In the genomic region with DNA sequence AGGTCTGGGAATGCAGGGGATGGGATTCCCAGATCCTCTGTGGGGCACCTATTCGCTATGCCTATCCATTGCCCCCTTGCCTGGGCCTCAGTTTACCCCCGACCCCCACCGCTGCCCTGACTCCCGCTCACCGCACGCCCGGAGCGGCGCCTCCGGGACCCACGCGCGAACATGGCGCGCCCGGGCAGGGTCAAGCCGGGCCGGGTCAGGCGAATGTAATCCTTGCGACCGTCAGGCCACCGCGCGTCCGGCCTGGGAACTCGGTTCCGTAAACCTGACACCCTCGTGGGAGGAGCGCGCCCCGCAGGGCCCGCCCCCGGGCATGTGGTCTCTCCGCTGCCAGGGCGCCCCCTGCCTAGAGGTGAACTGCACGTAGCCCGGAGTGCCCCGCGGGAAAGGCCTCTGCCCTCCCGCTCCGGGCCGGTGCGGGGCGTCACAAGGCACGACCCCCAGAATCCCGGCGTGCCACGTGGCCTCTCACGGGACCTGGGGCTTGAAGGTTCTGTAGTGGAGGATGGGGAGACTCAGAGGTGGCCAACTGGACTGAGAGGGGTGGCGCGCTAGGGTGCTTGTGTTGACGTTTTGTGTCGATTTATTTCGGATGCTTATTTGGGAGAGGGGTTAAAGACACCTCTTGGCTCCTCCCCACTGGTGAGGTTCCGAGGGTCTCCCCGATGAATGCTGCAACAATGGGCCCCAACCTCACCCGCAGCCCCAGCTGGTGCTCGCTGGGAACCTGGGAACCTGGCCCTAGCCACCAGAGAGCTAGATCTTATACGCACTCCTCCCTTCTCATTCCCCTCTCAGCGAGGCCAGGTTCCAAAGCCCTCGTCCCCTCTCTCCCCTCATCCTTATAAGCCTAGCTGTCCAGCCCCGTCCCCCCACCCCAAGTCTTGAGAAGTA, we compare ENCODE assay signal across 1 cellular context.
A peak's percentile ranks its signal among the peaks of the same experiment; 100 is the strongest.
TF ChIP-seq lines count a peak whose summit lies in the region.

A gene with protein sequence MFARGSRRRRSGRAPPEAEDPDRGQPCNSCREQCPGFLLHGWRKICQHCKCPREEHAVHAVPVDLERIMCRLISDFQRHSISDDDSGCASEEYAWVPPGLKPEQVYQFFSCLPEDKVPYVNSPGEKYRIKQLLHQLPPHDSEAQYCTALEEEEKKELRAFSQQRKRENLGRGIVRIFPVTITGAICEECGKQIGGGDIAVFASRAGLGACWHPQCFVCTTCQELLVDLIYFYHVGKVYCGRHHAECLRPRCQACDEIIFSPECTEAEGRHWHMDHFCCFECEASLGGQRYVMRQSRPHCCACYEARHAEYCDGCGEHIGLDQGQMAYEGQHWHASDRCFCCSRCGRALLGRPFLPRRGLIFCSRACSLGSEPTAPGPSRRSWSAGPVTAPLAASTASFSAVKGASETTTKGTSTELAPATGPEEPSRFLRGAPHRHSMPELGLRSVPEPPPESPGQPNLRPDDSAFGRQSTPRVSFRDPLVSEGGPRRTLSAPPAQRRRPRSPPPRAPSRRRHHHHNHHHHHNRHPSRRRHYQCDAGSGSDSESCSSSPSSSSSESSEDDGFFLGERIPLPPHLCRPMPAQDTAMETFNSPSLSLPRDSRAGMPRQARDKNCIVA (minus strand): TSS at position 249 of the 903 bp plus-strand sequence. CDS start 76 bp downstream, at position 173.

TF ChIP-seq in GM12878, 131 proteins besides CTCF, POLR2A, EP300 and RAD21 (continued from another document and continues in another):
- TF ChIP-seq, protein P1, sequence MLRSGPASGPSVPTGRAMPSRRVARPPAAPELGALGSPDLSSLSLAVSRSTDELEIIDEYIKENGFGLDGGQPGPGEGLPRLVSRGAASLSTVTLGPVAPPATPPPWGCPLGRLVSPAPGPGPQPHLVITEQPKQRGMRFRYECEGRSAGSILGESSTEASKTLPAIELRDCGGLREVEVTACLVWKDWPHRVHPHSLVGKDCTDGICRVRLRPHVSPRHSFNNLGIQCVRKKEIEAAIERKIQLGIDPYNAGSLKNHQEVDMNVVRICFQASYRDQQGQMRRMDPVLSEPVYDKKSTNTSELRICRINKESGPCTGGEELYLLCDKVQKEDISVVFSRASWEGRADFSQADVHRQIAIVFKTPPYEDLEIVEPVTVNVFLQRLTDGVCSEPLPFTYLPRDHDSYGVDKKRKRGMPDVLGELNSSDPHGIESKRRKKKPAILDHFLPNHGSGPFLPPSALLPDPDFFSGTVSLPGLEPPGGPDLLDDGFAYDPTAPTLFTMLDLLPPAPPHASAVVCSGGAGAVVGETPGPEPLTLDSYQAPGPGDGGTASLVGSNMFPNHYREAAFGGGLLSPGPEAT (IDR thresholded peaks at IDR 0.05; ENCODE audit: low read depth), result no peak
- TF ChIP-seq RUNX3 (IDR thresholded peaks at IDR 0.05; ENCODE audit: low read length) (peak; percentile 42), HDAC6 (IDR thresholded peaks at IDR 0.05; ENCODE audit: unreplicated experiment) (no peak), TCF3 (IDR thresholded peaks at IDR 0.05; ENCODE audit: borderline replicate concordance, insufficient read depth, low read depth, low read length) (no peak), CHD1 (IDR thresholded peaks at IDR 0.05; ENCODE audit: low read depth, low read length) (no peak), CHD4 (IDR thresholded peaks at IDR 0.05) (no peak), NR2C1 (IDR thresholded peaks at IDR 0.05) (no peak), BACH1 (IDR thresholded peaks at IDR 0.05; ENCODE audit: borderline replicate concordance) (peak; percentile 39; the same call in 1 of the 2 replicates), SPI1 (IDR thresholded peaks at IDR 0.05; ENCODE audit: borderline replicate concordance, insufficient read depth, low read depth, low read length) (no peak), POLR2AphosphoS5 (IDR thresholded peaks at IDR 0.05; ENCODE audit: low read length) (0 out of 2 replicates have a peak, but pooled peaks have one; percentile 38), NR2C2 (IDR thresholded peaks at IDR 0.05; ENCODE audit: borderline replicate concordance, control insufficient read depth, insufficient read length, low read depth) (no peak), NRF1 (conservative IDR thresholded peaks at IDR 0.05; ENCODE audit: low read depth, low read length) (no peak), RBBP5 (conservative IDR thresholded peaks at IDR 0.05) (no peak), CBX5 (IDR thresholded peaks at IDR 0.05; ENCODE audit: low read depth) (no peak), IRF4 (IDR thresholded peaks at IDR 0.05; ENCODE audit: low read depth, low read length) (no peak), RCOR1 (conservative IDR thresholded peaks at IDR 0.05; ENCODE audit: low read depth, low read length) (no peak), CREM (IDR thresholded peaks at IDR 0.05; ENCODE audit: low read depth) (no peak), ZSCAN29 (IDR thresholded peaks at IDR 0.05) (no peak)
- TF ChIP-seq, protein P2, sequence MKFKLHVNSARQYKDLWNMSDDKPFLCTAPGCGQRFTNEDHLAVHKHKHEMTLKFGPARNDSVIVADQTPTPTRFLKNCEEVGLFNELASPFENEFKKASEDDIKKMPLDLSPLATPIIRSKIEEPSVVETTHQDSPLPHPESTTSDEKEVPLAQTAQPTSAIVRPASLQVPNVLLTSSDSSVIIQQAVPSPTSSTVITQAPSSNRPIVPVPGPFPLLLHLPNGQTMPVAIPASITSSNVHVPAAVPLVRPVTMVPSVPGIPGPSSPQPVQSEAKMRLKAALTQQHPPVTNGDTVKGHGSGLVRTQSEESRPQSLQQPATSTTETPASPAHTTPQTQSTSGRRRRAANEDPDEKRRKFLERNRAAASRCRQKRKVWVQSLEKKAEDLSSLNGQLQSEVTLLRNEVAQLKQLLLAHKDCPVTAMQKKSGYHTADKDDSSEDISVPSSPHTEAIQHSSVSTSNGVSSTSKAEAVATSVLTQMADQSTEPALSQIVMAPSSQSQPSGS (IDR thresholded peaks at IDR 0.05; ENCODE audit: low read length), result no peak
- TF ChIP-seq, protein P3, sequence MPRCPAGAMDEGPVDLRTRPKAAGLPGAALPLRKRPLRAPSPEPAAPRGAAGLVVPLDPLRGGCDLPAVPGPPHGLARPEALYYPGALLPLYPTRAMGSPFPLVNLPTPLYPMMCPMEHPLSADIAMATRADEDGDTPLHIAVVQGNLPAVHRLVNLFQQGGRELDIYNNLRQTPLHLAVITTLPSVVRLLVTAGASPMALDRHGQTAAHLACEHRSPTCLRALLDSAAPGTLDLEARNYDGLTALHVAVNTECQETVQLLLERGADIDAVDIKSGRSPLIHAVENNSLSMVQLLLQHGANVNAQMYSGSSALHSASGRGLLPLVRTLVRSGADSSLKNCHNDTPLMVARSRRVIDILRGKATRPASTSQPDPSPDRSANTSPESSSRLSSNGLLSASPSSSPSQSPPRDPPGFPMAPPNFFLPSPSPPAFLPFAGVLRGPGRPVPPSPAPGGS (IDR thresholded peaks at IDR 0.05; ENCODE audit: borderline replicate concordance, insufficient read depth, low read depth, low read length, poor library complexity, severe bottlenecking), result no peak
- TF ChIP-seq, protein P4, sequence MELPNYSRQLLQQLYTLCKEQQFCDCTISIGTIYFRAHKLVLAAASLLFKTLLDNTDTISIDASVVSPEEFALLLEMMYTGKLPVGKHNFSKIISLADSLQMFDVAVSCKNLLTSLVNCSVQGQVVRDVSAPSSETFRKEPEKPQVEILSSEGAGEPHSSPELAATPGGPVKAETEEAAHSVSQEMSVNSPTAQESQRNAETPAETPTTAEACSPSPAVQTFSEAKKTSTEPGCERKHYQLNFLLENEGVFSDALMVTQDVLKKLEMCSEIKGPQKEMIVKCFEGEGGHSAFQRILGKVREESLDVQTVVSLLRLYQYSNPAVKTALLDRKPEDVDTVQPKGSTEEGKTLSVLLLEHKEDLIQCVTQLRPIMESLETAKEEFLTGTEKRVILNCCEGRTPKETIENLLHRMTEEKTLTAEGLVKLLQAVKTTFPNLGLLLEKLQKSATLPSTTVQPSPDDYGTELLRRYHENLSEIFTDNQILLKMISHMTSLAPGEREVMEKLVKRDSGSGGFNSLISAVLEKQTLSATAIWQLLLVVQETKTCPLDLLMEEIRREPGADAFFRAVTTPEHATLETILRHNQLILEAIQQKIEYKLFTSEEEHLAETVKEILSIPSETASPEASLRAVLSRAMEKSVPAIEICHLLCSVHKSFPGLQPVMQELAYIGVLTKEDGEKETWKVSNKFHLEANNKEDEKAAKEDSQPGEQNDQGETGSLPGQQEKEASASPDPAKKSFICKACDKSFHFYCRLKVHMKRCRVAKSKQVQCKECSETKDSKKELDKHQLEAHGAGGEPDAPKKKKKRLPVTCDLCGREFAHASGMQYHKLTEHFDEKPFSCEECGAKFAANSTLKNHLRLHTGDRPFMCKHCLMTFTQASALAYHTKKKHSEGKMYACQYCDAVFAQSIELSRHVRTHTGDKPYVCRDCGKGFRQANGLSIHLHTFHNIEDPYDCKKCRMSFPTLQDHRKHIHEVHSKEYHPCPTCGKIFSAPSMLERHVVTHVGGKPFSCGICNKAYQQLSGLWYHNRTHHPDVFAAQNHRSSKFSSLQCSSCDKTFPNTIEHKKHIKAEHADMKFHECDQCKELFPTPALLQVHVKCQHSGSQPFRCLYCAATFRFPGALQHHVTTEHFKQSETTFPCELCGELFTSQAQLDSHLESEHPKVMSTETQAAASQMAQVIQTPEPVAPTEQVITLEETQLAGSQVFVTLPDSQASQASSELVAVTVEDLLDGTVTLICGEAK (IDR thresholded peaks at IDR 0.05; ENCODE audit: borderline replicate concordance), result 0 out of 2 replicates have a peak, but pooled peaks have one; percentile 16
- TF ChIP-seq, protein P5, sequence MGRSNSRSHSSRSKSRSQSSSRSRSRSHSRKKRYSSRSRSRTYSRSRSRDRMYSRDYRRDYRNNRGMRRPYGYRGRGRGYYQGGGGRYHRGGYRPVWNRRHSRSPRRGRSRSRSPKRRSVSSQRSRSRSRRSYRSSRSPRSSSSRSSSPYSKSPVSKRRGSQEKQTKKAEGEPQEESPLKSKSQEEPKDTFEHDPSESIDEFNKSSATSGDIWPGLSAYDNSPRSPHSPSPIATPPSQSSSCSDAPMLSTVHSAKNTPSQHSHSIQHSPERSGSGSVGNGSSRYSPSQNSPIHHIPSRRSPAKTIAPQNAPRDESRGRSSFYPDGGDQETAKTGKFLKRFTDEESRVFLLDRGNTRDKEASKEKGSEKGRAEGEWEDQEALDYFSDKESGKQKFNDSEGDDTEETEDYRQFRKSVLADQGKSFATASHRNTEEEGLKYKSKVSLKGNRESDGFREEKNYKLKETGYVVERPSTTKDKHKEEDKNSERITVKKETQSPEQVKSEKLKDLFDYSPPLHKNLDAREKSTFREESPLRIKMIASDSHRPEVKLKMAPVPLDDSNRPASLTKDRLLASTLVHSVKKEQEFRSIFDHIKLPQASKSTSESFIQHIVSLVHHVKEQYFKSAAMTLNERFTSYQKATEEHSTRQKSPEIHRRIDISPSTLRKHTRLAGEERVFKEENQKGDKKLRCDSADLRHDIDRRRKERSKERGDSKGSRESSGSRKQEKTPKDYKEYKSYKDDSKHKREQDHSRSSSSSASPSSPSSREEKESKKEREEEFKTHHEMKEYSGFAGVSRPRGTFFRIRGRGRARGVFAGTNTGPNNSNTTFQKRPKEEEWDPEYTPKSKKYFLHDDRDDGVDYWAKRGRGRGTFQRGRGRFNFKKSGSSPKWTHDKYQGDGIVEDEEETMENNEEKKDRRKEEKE (IDR thresholded peaks at IDR 0.05), result no peak
- TF ChIP-seq, protein P6, sequence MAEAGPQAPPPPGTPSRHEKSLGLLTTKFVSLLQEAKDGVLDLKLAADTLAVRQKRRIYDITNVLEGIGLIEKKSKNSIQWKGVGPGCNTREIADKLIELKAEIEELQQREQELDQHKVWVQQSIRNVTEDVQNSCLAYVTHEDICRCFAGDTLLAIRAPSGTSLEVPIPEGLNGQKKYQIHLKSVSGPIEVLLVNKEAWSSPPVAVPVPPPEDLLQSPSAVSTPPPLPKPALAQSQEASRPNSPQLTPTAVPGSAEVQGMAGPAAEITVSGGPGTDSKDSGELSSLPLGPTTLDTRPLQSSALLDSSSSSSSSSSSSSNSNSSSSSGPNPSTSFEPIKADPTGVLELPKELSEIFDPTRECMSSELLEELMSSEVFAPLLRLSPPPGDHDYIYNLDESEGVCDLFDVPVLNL (IDR thresholded peaks at IDR 0.05; ENCODE audit: low read depth, low read length), result no peak
- TF ChIP-seq, protein P7, sequence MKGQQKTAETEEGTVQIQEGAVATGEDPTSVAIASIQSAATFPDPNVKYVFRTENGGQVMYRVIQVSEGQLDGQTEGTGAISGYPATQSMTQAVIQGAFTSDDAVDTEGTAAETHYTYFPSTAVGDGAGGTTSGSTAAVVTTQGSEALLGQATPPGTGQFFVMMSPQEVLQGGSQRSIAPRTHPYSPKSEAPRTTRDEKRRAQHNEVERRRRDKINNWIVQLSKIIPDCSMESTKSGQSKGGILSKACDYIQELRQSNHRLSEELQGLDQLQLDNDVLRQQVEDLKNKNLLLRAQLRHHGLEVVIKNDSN (IDR thresholded peaks at IDR 0.05; ENCODE audit: borderline replicate concordance, extremely low read length, insufficient read depth, low read depth, low read length), result peak; percentile 45
- TF ChIP-seq, protein P8, sequence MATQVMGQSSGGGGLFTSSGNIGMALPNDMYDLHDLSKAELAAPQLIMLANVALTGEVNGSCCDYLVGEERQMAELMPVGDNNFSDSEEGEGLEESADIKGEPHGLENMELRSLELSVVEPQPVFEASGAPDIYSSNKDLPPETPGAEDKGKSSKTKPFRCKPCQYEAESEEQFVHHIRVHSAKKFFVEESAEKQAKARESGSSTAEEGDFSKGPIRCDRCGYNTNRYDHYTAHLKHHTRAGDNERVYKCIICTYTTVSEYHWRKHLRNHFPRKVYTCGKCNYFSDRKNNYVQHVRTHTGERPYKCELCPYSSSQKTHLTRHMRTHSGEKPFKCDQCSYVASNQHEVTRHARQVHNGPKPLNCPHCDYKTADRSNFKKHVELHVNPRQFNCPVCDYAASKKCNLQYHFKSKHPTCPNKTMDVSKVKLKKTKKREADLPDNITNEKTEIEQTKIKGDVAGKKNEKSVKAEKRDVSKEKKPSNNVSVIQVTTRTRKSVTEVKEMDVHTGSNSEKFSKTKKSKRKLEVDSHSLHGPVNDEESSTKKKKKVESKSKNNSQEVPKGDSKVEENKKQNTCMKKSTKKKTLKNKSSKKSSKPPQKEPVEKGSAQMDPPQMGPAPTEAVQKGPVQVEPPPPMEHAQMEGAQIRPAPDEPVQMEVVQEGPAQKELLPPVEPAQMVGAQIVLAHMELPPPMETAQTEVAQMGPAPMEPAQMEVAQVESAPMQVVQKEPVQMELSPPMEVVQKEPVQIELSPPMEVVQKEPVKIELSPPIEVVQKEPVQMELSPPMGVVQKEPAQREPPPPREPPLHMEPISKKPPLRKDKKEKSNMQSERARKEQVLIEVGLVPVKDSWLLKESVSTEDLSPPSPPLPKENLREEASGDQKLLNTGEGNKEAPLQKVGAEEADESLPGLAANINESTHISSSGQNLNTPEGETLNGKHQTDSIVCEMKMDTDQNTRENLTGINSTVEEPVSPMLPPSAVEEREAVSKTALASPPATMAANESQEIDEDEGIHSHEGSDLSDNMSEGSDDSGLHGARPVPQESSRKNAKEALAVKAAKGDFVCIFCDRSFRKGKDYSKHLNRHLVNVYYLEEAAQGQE (IDR thresholded peaks at IDR 0.05; ENCODE audit: low read depth, low read length), result no peak
- TF ChIP-seq, protein P9, sequence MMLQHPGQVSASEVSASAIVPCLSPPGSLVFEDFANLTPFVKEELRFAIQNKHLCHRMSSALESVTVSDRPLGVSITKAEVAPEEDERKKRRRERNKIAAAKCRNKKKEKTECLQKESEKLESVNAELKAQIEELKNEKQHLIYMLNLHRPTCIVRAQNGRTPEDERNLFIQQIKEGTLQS (IDR thresholded peaks at IDR 0.05; ENCODE audit: borderline replicate concordance, extremely low read depth, low read depth, low read length), result no peak
